1 cellular context compared by ENCODE assay signal in the genomic region with DNA sequence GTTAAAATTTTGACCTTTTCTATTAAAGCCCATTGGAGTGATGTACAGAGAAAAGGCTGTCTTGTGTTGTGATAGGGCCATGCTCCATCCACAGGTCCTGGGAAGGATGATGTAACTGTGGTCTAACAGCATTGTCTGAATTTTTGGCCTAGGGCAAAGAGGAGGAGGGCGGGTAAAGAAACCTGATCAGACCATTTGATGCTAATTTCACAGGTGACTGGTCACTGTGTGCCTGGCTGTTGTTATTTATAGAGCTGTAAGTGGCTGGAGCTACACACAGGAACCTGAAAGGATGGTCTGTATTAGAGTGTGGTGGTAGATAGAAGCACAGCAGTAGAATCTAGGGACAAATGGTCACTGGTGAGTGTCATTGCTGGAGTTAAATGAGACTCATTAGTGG.
TF ChIP-seq lines count a peak whose summit lies in the region.

No MANE protein-coding gene starts in this region.

TF ChIP-seq in SK-N-SH treated with all-trans-retinoic acid at 6 μM for 48 hours, 23 proteins besides CTCF, POLR2A, EP300 and RAD21 (continued from another document):
- TF ChIP-seq ZNF70 (CRISPR knock-in tag; IDR thresholded peaks at IDR 0.05): no peak
- no peak for TF ChIP-seq POU6F1 (CRISPR knock-in tag; IDR thresholded peaks at IDR 0.05; ENCODE audit: borderline replicate concordance, low read depth)
- TF ChIP-seq ZFP3 (CRISPR knock-in tag; IDR thresholded peaks at IDR 0.05): no peak
- no peak for TF ChIP-seq TOX (CRISPR knock-in tag; IDR thresholded peaks at IDR 0.05; ENCODE audit: borderline replicate concordance)
- TF ChIP-seq SNAI2 (CRISPR knock-in tag; IDR thresholded peaks at IDR 0.05): no peak
- no peak for TF ChIP-seq ZFP30 (CRISPR knock-in tag; IDR thresholded peaks at IDR 0.05)
- no peak for TF ChIP-seq ISL1 (CRISPR knock-in tag; IDR thresholded peaks at IDR 0.05)
- TF ChIP-seq TCF4 (CRISPR knock-in tag; IDR thresholded peaks at IDR 0.05; ENCODE audit: borderline replicate concordance): no peak
TF ChIP-seq in SK-N-SH treated with all-trans-retinoic acid at 6 μM for 48 hours: peak in this region for 0.
